In the genomic region with DNA sequence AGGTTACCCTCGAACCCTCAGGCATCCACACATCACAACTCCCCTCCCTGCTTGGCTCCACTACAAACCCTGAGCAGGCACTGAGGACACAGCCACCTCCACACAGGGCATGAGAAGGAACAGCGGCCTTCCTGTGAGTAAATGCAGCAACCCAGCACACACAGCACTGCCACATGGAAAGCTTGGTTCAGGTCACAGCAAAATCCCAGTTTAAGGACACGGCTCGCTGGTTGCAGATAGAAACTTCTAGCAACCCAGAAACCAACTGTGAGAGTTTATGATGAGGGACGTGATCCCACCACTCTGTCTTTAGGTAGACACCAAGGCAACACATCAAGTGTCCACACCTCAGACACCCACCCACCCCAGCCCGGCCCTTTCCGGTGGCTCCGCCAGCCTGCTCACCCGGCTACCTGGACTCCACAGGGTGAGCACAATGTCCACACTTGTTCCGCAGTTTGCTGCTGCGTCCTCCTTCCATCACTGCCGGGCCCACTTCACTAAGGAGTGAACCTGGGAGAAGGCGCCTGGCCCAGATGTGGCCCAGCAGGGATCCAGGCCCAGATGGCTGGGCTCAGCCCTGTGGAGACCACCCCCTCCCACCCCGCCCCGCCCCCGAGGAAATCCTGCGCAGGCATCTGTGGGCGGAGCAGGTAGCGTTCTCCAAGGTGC, we compare ENCODE assay signal across 18 cellular contexts. TPM values are rescaled to one million over a fixed set of nuclear protein-coding genes. Genes with fewer than 3 reads are reported as not detected.
"Had no signal": no experiment of that assay in that cellular context is flagged by ENCODE, and none has a peak within 500 bp of the region (broad histone marks: within the 10 kb centered on the region; RNA-seq: fewer than 3 reads in every experiment).

No MANE protein-coding gene starts in this region.

- ATAC-seq: activated CD8-positive, alpha-beta memory T cell treated with anti-CD3 and anti-CD28 coated beads, Interleukin-2, amount 10 ng/mL, durations not matched to agents 7 days and 5 days; activated T-cell treated with anti-CD3 and anti-CD28 coated beads, Interleukin-2, amount 50 U/mL, for 4 hours; left colon had no signal

- H3K9me3 Mint-ChIP-seq: activated T-cell treated with anti-CD3 and anti-CD28 coated beads, Interleukin-2, amount 50 U/mL, for 4 hours; naive B cell had no signal

- H3K4me3 ChIP-seq: esophagus squamous epithelium, prostate gland had no signal

- H3K4me1 ChIP-seq: prostate gland had no signal

- H3K27me3 Mint-ChIP-seq: activated CD8-positive, alpha-beta memory T cell treated with anti-CD3 and anti-CD28 coated beads, Interleukin-2, amount 10 ng/mL, durations not matched to agents 7 days and 5 days; activated naive CD8-positive, alpha-beta T cell; naive B cell had no signal

- H3K36me3 Mint-ChIP-seq: activated naive CD8-positive, alpha-beta T cell; naive B cell had no signal

- H3K27me3 ChIP-seq: esophagus squamous epithelium had no signal

- H3K9me3 ChIP-seq: esophagus squamous epithelium, prostate gland had no signal

- H3K27ac Mint-ChIP-seq: activated CD8-positive, alpha-beta memory T cell treated with anti-CD3 and anti-CD28 coated beads, Interleukin-2, amount 10 ng/mL, durations not matched to agents 7 days and 5 days; activated naive CD8-positive, alpha-beta T cell had no signal

- H3K4me3 Mint-ChIP-seq: activated CD8-positive, alpha-beta memory T cell treated with anti-CD3 and anti-CD28 coated beads, Interleukin-2, amount 10 ng/mL, durations not matched to agents 7 days and 5 days; activated naive CD8-positive, alpha-beta T cell; activated T-cell treated with anti-CD3 and anti-CD28 coated beads, Interleukin-2, amount 50 U/mL, for 4 hours; naive B cell had no signal

- DNase-seq: activated CD4-positive, alpha-beta T cell treated with anti-CD3 and anti-CD28 coated beads, Interleukin-2, amount 50 U/mL, for 48 hours; activated CD4-positive, CD25-positive, alpha-beta regulatory T cell treated with anti-CD3 and anti-CD28 coated beads, Interleukin-2, amount 50 U/mL, for 72 hours; activated CD8-positive, alpha-beta memory T cell treated with anti-CD3 and anti-CD28 coated beads, Interleukin-2, amount 10 ng/mL, durations not matched to agents 7 days and 5 days; activated effector memory CD4-positive, alpha-beta T cell treated with anti-CD3 and anti-CD28 coated beads, Interleukin-2, amount 50 U/mL, for 16 hours; activated T-cell treated with anti-CD3 and anti-CD28 coated beads, Interleukin-2, amount 50 U/mL, for 4 hours; anterior cingulate cortex; esophagus squamous epithelium; foreskin fibroblast; left colon; naive B cell; stimulated activated CD4-positive, alpha-beta T cell treated with anti-CD3 and anti-CD28 coated beads, Interleukin-2, amount 100 ng/mL, for 24 hours; stimulated activated naive CD4-positive, alpha-beta T cell; substantia nigra; T-helper 2 cell; trophoblast cell had no signal

- FAIRE-seq: TTC549 had no signal

RNA-seq across cellular contexts. Expression of a gene that starts 29.6 kb away (rescaled TPM):
- total RNA-seq: activated CD8-positive, alpha-beta memory T cell treated with anti-CD3 and anti-CD28 coated beads, Interleukin-2, amount 10 ng/mL, durations not matched to agents 7 days and 5 days had no signal
